Comparison of ENCODE assay signal across 1 cellular context in genomic region chr18:70290482-70291294, GRCh38.
TF ChIP-seq lines count a peak whose summit lies in the region.

No MANE protein-coding gene starts in this region.

TF ChIP-seq in HepG2, 621 proteins besides CTCF, POLR2A, EP300 and RAD21 (continued from another document):
- no peak for TF ChIP-seq STAT5B (CRISPR knock-in tag; IDR thresholded peaks at IDR 0.05)
- TF ChIP-seq ZNF501 (CRISPR knock-in tag; IDR thresholded peaks at IDR 0.05) = 0 out of 2 replicates have a peak, but pooled peaks have one; percentile 47
- no peak for TF ChIP-seq ARNTL (CRISPR knock-in tag; IDR thresholded peaks at IDR 0.05)
- no peak for TF ChIP-seq HMG20B (CRISPR knock-in tag; conservative IDR thresholded peaks at IDR 0.05)
- TF ChIP-seq TAF15 (IDR thresholded peaks at IDR 0.05; ENCODE audit: low read depth, low read length, poor library complexity, severe bottlenecking) = no peak
- no peak for TF ChIP-seq ZNF720 (CRISPR knock-in tag; IDR thresholded peaks at IDR 0.05)
TF ChIP-seq in HepG2: peak in this region for 44.
